ENCODE assay signal across 19 cellular contexts in genomic region chr10:6103591-6103990, GRCh38. TPM values are rescaled to one million over a fixed set of nuclear protein-coding genes. Genes with fewer than 3 reads are reported as not detected.
DNase-seq lines count a peak whose midpoint lies in the region; ATAC-seq lines count a peak whose summit lies in the region.
"Had no signal": no experiment of that assay in that cellular context is flagged by ENCODE, and none has a peak within 500 bp of the region (broad histone marks: within the 10 kb centered on the region; RNA-seq: fewer than 3 reads in every experiment).

No MANE protein-coding gene starts in this region.

- no peaks in the 10 kb centered on the region for H3K9me3 Mint-ChIP-seq in activated T-cell treated with anti-CD3 and anti-CD28 coated beads, Interleukin-2, amount 50 U/mL, for 24 hours
- H3K9me3 Mint-ChIP-seq in CD4-positive, CD25-positive, alpha-beta regulatory T cell = no peaks in the 10 kb centered on the region
- H3K9me3 Mint-ChIP-seq in activated T-helper 17 cell treated with anti-CD3 and anti-CD28 coated beads, Interleukin-2, amount 50 U/mL, for 72 hours = no peaks in the 10 kb centered on the region
- H3K9me3 Mint-ChIP-seq: CD14-positive monocyte, HFFc6 had no signal

- no peak overlapping the region for H3K4me3 ChIP-seq in CD4-positive, CD25-positive, alpha-beta regulatory T cell (ENCODE audit: low read depth, low read length)

- peaks cover 31% of the 10 kb centered on the region for H3K4me1 Mint-ChIP-seq in activated T-cell treated with anti-CD3 and anti-CD28 coated beads, Interleukin-2, amount 50 U/mL, for 24 hours (ENCODE audit: low read depth)
- H3K4me1 Mint-ChIP-seq in CD4-positive, CD25-positive, alpha-beta regulatory T cell = peaks cover 21 to 40% (median 31%) of the 10 kb centered on the region in 4 donors
- peaks cover 15% of the 10 kb centered on the region for H3K4me1 Mint-ChIP-seq in activated T-helper 17 cell treated with anti-CD3 and anti-CD28 coated beads, Interleukin-2, amount 50 U/mL, for 72 hours

- peaks cover 93% of the 10 kb centered on the region for H3K36me3 Mint-ChIP-seq in activated T-cell treated with anti-CD3 and anti-CD28 coated beads, Interleukin-2, amount 50 U/mL, for 24 hours (ENCODE audit: low read depth)
- H3K36me3 Mint-ChIP-seq in CD4-positive, CD25-positive, alpha-beta regulatory T cell = peaks cover 36% of the 10 kb centered on the region
- peaks cover 100% of the 10 kb centered on the region for H3K36me3 Mint-ChIP-seq in activated T-helper 17 cell treated with anti-CD3 and anti-CD28 coated beads, Interleukin-2, amount 50 U/mL, for 72 hours (ENCODE audit: low read depth)

- DNase-seq in activated T-cell treated with anti-CD3 and anti-CD28 coated beads, Interleukin-2, amount 50 U/mL, for 24 hours = no peak
- DNase-seq in activated T-cell treated with anti-CD3 and anti-CD28 coated beads, Interleukin-2, amount 50 U/mL, for 48 hours = no peak
- no peak for DNase-seq in CD4-positive, CD25-positive, alpha-beta regulatory T cell
- DNase-seq in lung microvascular endothelial cell (ENCODE audit: low read depth in 2 of 2) = peak; percentile 22 to 61
- no peak for DNase-seq in stimulated activated CD4-positive, alpha-beta T cell treated with anti-CD3 and anti-CD28 coated beads, Interleukin-2, amount 100 ng/mL, for 48 hours
- DNase-seq: DMS79 treated with DMSO at 0.1 percent for 48 hours, GOT3, HFFc6, KG1, NCI-H1105, NCI-H187, NCI-H446 treated with DMSO at 0.1 percent for 48 hours, NCI-H82 had no signal

- H3K4me1 ChIP-seq in CD4-positive, CD25-positive, alpha-beta regulatory T cell (ENCODE audit: control insufficient read depth, insufficient read depth, low read length, poor library complexity, severe bottlenecking) = peaks cover 4% of the 10 kb centered on the region

- H3K4me3 Mint-ChIP-seq in activated T-cell treated with anti-CD3 and anti-CD28 coated beads, Interleukin-2, amount 50 U/mL, for 24 hours = no peak overlapping the region
- no peak overlapping the region for H3K4me3 Mint-ChIP-seq in CD4-positive, CD25-positive, alpha-beta regulatory T cell
- H3K4me3 Mint-ChIP-seq in activated T-helper 17 cell treated with anti-CD3 and anti-CD28 coated beads, Interleukin-2, amount 50 U/mL, for 72 hours = no peak overlapping the region
- H3K4me3 Mint-ChIP-seq: CD14-positive monocyte, HFFc6 had no signal

- no peaks in the 10 kb centered on the region for H3K9me3 ChIP-seq in CD4-positive, CD25-positive, alpha-beta regulatory T cell (ENCODE audit: control insufficient read depth in 2 of 2, low read length in 2 of 2)

- no peaks in the 10 kb centered on the region for H3K27me3 ChIP-seq in CD4-positive, CD25-positive, alpha-beta regulatory T cell (ENCODE audit: control insufficient read depth, insufficient read depth, low read length)

- H3K36me3 ChIP-seq in CD4-positive, CD25-positive, alpha-beta regulatory T cell (ENCODE audit: control insufficient read depth, insufficient read depth, low read length) = peaks cover 82% of the 10 kb centered on the region

- peak overlapping the region; percentile 1 for H3K27ac ChIP-seq in CD4-positive, CD25-positive, alpha-beta regulatory T cell (ENCODE audit: insufficient read depth, low read length, poor library complexity, severe bottlenecking)

- peak overlapping the region; percentile 48 for H3K27ac Mint-ChIP-seq in activated T-cell treated with anti-CD3 and anti-CD28 coated beads, Interleukin-2, amount 50 U/mL, for 24 hours
- peak overlapping the region in 1 of 3 donors; percentile 75 for H3K27ac Mint-ChIP-seq in CD4-positive, CD25-positive, alpha-beta regulatory T cell
- peak overlapping the region; percentile 61 for H3K27ac Mint-ChIP-seq in activated T-helper 17 cell treated with anti-CD3 and anti-CD28 coated beads, Interleukin-2, amount 50 U/mL, for 72 hours
- H3K27ac Mint-ChIP-seq: CD14-positive monocyte, HFFc6 had no signal

- no peaks in the 10 kb centered on the region for H3K27me3 Mint-ChIP-seq in activated T-cell treated with anti-CD3 and anti-CD28 coated beads, Interleukin-2, amount 50 U/mL, for 24 hours
- no peaks in the 10 kb centered on the region for H3K27me3 Mint-ChIP-seq in CD4-positive, CD25-positive, alpha-beta regulatory T cell
- H3K27me3 Mint-ChIP-seq in activated T-helper 17 cell treated with anti-CD3 and anti-CD28 coated beads, Interleukin-2, amount 50 U/mL, for 72 hours = no peaks in the 10 kb centered on the region

- ATAC-seq in CD4-positive, CD25-positive, alpha-beta regulatory T cell (ENCODE audit: low read depth in 2 of 2) = no peak
- ATAC-seq in activated T-helper 17 cell treated with anti-CD3 and anti-CD28 coated beads, Interleukin-2, amount 50 U/mL, for 72 hours (replicated peaks) = no peak
- ATAC-seq in HG02763 (IDR thresholded peaks at IDR 0.05; ENCODE audit: unreplicated experiment) = no peak
- ATAC-seq in GM19397 (IDR thresholded peaks at IDR 0.05; ENCODE audit: unreplicated experiment) = no peak

RNA-seq across cellular contexts. Expression of gene RBM17, which starts 14.8 kb away (rescaled TPM):
- total RNA-seq in CD4-positive, CD25-positive, alpha-beta regulatory T cell = 168 TPM
- polyA plus RNA-seq in CD4-positive, CD25-positive, alpha-beta regulatory T cell = 10 to 100 TPM; 63.6 to 88.2 (median 65.7) TPM
- 100 to 1,000 TPM; 157 to 253 TPM for total RNA-seq in activated T-helper 17 cell treated with anti-CD3 and anti-CD28 coated beads, Interleukin-2, amount 50 U/mL, for 72 hours
- total RNA-seq in lung microvascular endothelial cell = 27.5 and 33.9 TPM in 2 replicates

RNA-seq across cellular contexts. Expression of gene IL2RA, which starts 41.4 kb away (rescaled TPM):
- 220 TPM for total RNA-seq in CD4-positive, CD25-positive, alpha-beta regulatory T cell
- 100 to 1,000 TPM; 159 to 261 (median 179) TPM for polyA plus RNA-seq in CD4-positive, CD25-positive, alpha-beta regulatory T cell
- 1,000 to 10,000 TPM; 1,342 to 1,348 TPM for total RNA-seq in activated T-helper 17 cell treated with anti-CD3 and anti-CD28 coated beads, Interleukin-2, amount 50 U/mL, for 72 hours
- total RNA-seq in lung microvascular endothelial cell = not detected in 2 replicates
- total RNA-seq: A172, HFFc6, M059J had no signal

Comparison
In these comparisons a context has a peak if more than half of its experiments do, and no peak if none do; other contexts are left out.
1. DNase-seq: peak in lung microvascular endothelial cell (2 of 2); none in activated T-cell treated with anti-CD3 and anti-CD28 coated beads, Interleukin-2, amount 50 U/mL, for 24 hours (single experiment), activated T-cell treated with anti-CD3 and anti-CD28 coated beads, Interleukin-2, amount 50 U/mL, for 48 hours (0 of 2), CD4-positive, CD25-positive, alpha-beta regulatory T cell (0 of 3) and stimulated activated CD4-positive, alpha-beta T cell treated with anti-CD3 and anti-CD28 coated beads, Interleukin-2, amount 100 ng/mL, for 48 hours (0 of 2).
2. RNA of gene IL2RA, which starts 41.4 kb away (total RNA-seq): 1,342 to 1,348 TPM in activated T-helper 17 cell treated with anti-CD3 and anti-CD28 coated beads, Interleukin-2, amount 50 U/mL, for 72 hours and 220 TPM in CD4-positive, CD25-positive, alpha-beta regulatory T cell (single experiment); not detected in lung microvascular endothelial cell; every median in the first group is over 100 times any median in the second.